1 cellular context compared by ENCODE assay signal in the genomic region with DNA sequence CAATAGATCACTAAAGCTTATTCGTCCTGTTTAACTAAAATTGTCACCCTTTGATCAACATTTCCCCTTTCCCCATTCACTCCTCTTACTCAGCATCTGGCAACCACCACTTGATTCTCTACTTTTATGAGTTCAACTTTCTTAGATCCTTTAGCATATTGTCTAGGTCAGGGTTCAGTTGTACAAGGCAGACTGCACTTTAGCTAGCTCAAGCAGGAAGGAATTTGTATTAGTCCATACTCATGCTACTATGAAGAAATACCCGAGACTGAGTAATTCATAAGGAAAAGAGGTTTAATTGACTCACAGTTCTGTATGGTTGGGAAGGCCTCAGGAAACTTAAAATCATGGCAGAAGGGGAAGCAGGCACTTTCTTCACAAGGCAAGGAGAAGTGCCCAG.
TF ChIP-seq lines count a peak whose summit lies in the region.

No MANE protein-coding gene starts in this region.

TF ChIP-seq in IMR-90, 13 proteins besides CTCF, POLR2A, EP300 and RAD21 (continued from another document):
- TF ChIP-seq BHLHE40 (IDR thresholded peaks at IDR 0.05; ENCODE audit: low read depth, low read length) = no peak
- TF ChIP-seq CHD1 (IDR thresholded peaks at IDR 0.05; ENCODE audit: low read depth, low read length) = no peak
- TF ChIP-seq, protein P1, sequence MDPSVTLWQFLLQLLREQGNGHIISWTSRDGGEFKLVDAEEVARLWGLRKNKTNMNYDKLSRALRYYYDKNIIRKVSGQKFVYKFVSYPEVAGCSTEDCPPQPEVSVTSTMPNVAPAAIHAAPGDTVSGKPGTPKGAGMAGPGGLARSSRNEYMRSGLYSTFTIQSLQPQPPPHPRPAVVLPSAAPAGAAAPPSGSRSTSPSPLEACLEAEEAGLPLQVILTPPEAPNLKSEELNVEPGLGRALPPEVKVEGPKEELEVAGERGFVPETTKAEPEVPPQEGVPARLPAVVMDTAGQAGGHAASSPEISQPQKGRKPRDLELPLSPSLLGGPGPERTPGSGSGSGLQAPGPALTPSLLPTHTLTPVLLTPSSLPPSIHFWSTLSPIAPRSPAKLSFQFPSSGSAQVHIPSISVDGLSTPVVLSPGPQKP (IDR thresholded peaks at IDR 0.05; ENCODE audit: borderline replicate concordance, low read depth, low read length) = no peak
- no peak for TF ChIP-seq CEBPB (IDR thresholded peaks at IDR 0.05; ENCODE audit: low read depth, low read length)
- TF ChIP-seq NFE2L2 (IDR thresholded peaks at IDR 0.05; ENCODE audit: low read depth, low read length) = no peak
TF ChIP-seq in IMR-90: peak in this region for 0.
